29 cellular contexts compared by ENCODE assay signal in genomic region chrX:48974033-48974432, GRCh38. TPM values are rescaled to one million over a fixed set of nuclear protein-coding genes. Genes with fewer than 3 reads are reported as not detected.
DNase-seq lines count a peak whose midpoint lies in the region; ATAC-seq, FAIRE-seq and TF ChIP-seq lines count a peak whose summit lies in the region.
"Had no signal": no experiment of that assay in that cellular context is flagged by ENCODE, and none has a peak within 500 bp of the region (broad histone marks: within the 10 kb centered on the region; RNA-seq: fewer than 3 reads in every experiment).

No MANE protein-coding gene starts in this region.

- CTCF ChIA-PET in A673 (lab: Charles Lee), result no interaction called here
- CTCF ChIA-PET in endothelial cell of umbilical vein (lab: Charles Lee), result interaction anchor here (2.0 kb wide), 1 partner anchor 15 kb away, joined by 6 read pairs; no protein-coding TSS in a partner anchor

- DNase-seq in A673 (ENCODE audit: low spot score), result no peak
- no peak for DNase-seq in T-helper 17 cell
- DNase-seq in endothelial cell of umbilical vein (ENCODE audit: low read depth, low spot score), result no peak
- DNase-seq in sciatic nerve (ENCODE audit: low spot score), result peak; percentile 19
- no peak for DNase-seq in NCI-H1694 treated with DMSO at 0.1 percent for 48 hours (lab: John Stamatoyannopoulos, UW)
- no peak for DNase-seq in Right ventricle myocardium inferior (ENCODE audit: missing footprints)
- DNase-seq in inferior parietal cortex (ENCODE audit: extremely low spot score), result no peak
- no peak for DNase-seq in hippocampal formation (lab: John Stamatoyannopoulos, UW)
- DNase-seq: ACHN; BE2C; C1 segment of cervical spinal cord; CD4-positive, alpha-beta memory T cell; CD4-positive, CD25-positive, alpha-beta regulatory T cell; CD8-positive, alpha-beta memory T cell; COR-L47; DMS 273 treated with DMSO at 0.1 percent for 48 hours; DMS153; DMS53; DMS79; DND-41; EL; GF-D8 had no signal

- ATAC-seq in T-helper 17 cell, result no peak
- no peak for ATAC-seq in sciatic nerve
- no peak for ATAC-seq in Right ventricle myocardium inferior
- ATAC-seq: A549 had no signal

- no peak overlapping the region for H2AFZ ChIP-seq in endothelial cell of umbilical vein (ENCODE audit: low read depth, low read length)

- TF ChIP-seq CTCF in A673 (conservative IDR thresholded peaks at IDR 0.05; ENCODE audit: low read depth, low read length), result no peak
- no peak for TF ChIP-seq CTCF in endothelial cell of umbilical vein (IDR thresholded peaks at IDR 0.05; ENCODE audit: extremely low read depth in 1 of 2, insufficient read depth in 1 of 2, low read depth in 1 of 2, low read length in 2 of 2)

- H3K4me2 ChIP-seq in endothelial cell of umbilical vein (ENCODE audit: insufficient read depth, low read length), result no peak overlapping the region
- H3K4me2 ChIP-seq: A549, BLaER1 had no signal

- H3K4me1 Mint-ChIP-seq in T-helper 17 cell, result peaks cover 15% of the 10 kb centered on the region

- no peak overlapping the region for H3K9ac ChIP-seq in endothelial cell of umbilical vein (replicated peaks; ENCODE audit: extremely low read depth, insufficient read depth, low read length)
- H3K9ac ChIP-seq: BLaER1 had no signal

- dilution Hi-C loops in endothelial cell of umbilical vein (cut with MboI; ENCODE audit: extremely low pct_ligation_motif_present, low sequenced_read_pairs), result no loop called here

- FAIRE-seq in endothelial cell of umbilical vein (lab: Jason Lieb, UNC), result peak; percentile 35
- FAIRE-seq: A549, G401.6, GM12891, GM19239 had no signal

- no peak for TF ChIP-seq POLR2A in endothelial cell of umbilical vein (IDR thresholded peaks at IDR 0.05; ENCODE audit: low read depth, low read length)

- H3K36me3 Mint-ChIP-seq in T-helper 17 cell (ENCODE audit: low read depth), result peaks cover 12% of the 10 kb centered on the region

- H3K9me1 ChIP-seq in endothelial cell of umbilical vein (replicated peaks; ENCODE audit: control insufficient read depth, extremely low read depth, insufficient read depth, low read length), result no peaks in the 10 kb centered on the region

- H3K4me1 ChIP-seq in A673 (ENCODE audit: insufficient read depth, low read length, poor library complexity, severe bottlenecking), result peaks cover 13% of the 10 kb centered on the region
- peaks cover 3% of the 10 kb centered on the region for H3K4me1 ChIP-seq in endothelial cell of umbilical vein (ENCODE audit: control insufficient read depth, extremely low read depth, insufficient read depth, low read length)
- H3K4me1 ChIP-seq: BE2C had no signal

- H3K4me3 Mint-ChIP-seq in T-helper 17 cell, result no peak overlapping the region
- H3K4me3 Mint-ChIP-seq: CD14-positive monocyte; CD8-positive, alpha-beta memory T cell had no signal

- peak overlapping the region; percentile 72 for H3K27ac Mint-ChIP-seq in T-helper 17 cell

- H3K4me3 ChIP-seq in A673 (ENCODE audit: low read depth, low read length, poor library complexity, severe bottlenecking), result no peak overlapping the region
- H3K4me3 ChIP-seq in endothelial cell of umbilical vein (replicated peaks in 1 of 3; ENCODE audit: insufficient read depth in 1 of 3, low read depth in 1 of 3, low read length in 3 of 3), result no peak overlapping the region
- H3K4me3 ChIP-seq: A549, BLaER1 had no signal

- H3K27me3 ChIP-seq in A673 (replicated peaks; ENCODE audit: insufficient read depth, low read depth, low read length, poor library complexity) (no peaks in the 10 kb centered on the region), endothelial cell of umbilical vein (ENCODE audit: control insufficient read depth in 2 of 2, insufficient read depth in 2 of 2, low read length in 2 of 2) (no peaks in the 10 kb centered on the region)
- H3K27me3 ChIP-seq: BE2C had no signal

- H3K79me2 ChIP-seq in endothelial cell of umbilical vein (ENCODE audit: control insufficient read depth, insufficient read depth, low read length), result no peaks in the 10 kb centered on the region

- no peaks in the 10 kb centered on the region for H4K20me1 ChIP-seq in endothelial cell of umbilical vein (replicated peaks; ENCODE audit: control insufficient read depth, extremely low read depth, insufficient read depth, low read length)

- peaks cover 7% of the 10 kb centered on the region for H3K36me3 ChIP-seq in A673 (ENCODE audit: insufficient read depth, low read length, poor library complexity, severe bottlenecking)
- peaks cover 0 to 19% of the 10 kb centered on the region in 2 experiments for H3K36me3 ChIP-seq in endothelial cell of umbilical vein (ENCODE audit: control insufficient read depth in 2 of 2, extremely low read depth in 1 of 2, insufficient read depth in 2 of 2, low read length in 2 of 2)
- H3K36me3 ChIP-seq: BE2C had no signal

- intact Hi-C loops in A673 (cut with micrococcal nuclease; ENCODE audit: unreplicated experiment), result no loop called here
- intact Hi-C loops in endothelial cell of umbilical vein (cut with micrococcal nuclease), result no loop called here
- intact Hi-C loops in sciatic nerve (cut with DNase I), result no loop called here
- intact Hi-C loops in Right ventricle myocardium inferior (cut with DNase I), result no loop called here

- no peaks in the 10 kb centered on the region for H3K27me3 Mint-ChIP-seq in T-helper 17 cell
- H3K27me3 Mint-ChIP-seq: CD4-positive, alpha-beta memory T cell had no signal

- POLR2A ChIA-PET in A673 (lab: Charles Lee; ENCODE audit: low non-redundant PET), result no interaction called here
- POLR2A ChIA-PET in endothelial cell of umbilical vein (lab: Charles Lee), result no interaction called here

- H3K9me3 ChIP-seq in A673 (ENCODE audit: low read depth, low read length, poor library complexity, severe bottlenecking) (no peaks in the 10 kb centered on the region), T-helper 17 cell (ENCODE audit: control insufficient read depth, low read length, poor library complexity, severe bottlenecking) (no peaks in the 10 kb centered on the region), endothelial cell of umbilical vein (replicated peaks; ENCODE audit: control insufficient read depth, insufficient read depth, low read length) (no peaks in the 10 kb centered on the region)
- H3K9me3 ChIP-seq: A549, BE2C, BLaER1 had no signal

- H3K27ac ChIP-seq in A673 (ENCODE audit: low read depth, low read length, poor library complexity, severe bottlenecking) (no peak overlapping the region), endothelial cell of umbilical vein (ENCODE audit: insufficient read depth, low read depth, low read length) (no peak overlapping the region)
- H3K27ac ChIP-seq: 22Rv1, A549, BLaER1 had no signal

- BruUV-seq in A673 (replicated peaks; lab: Mats Ljungman, UMichigan), result TSS peak; percentile 67
- BruUV-seq in endothelial cell of umbilical vein (replicated peaks; lab: Mats Ljungman, UMichigan), result no TSS peak

TF ChIP-seq in endothelial cell of umbilical vein, 7 proteins besides CTCF, POLR2A, EP300 and RAD21 (continues in another document):
- TF ChIP-seq GATA2 (IDR thresholded peaks at IDR 0.05; ENCODE audit: insufficient read depth, insufficient read length, low read depth, low read length), result no peak

RNA-seq across cellular contexts. Expression of gene KCND1, which starts 2.4 kb away (rescaled TPM):
- total RNA-seq in A673 (2021) (3.6 and 4.3 TPM in 2 replicates), T-helper 17 cell (1 to 10 TPM; 2.2 to 3.2 TPM), endothelial cell of umbilical vein (0.67 and 1.3 TPM in 2 replicates), sciatic nerve (2.5 TPM), Right ventricle myocardium inferior (0.68 TPM)
- polyA plus RNA-seq in endothelial cell of umbilical vein, result 0.54 and 1.1 TPM in 2 replicates
- 0.34 and 0.63 TPM in 2 replicates for polyA plus RNA-seq in endothelial cell of umbilical vein (2011; cell fraction: cytosol; rRNA removed)
- polyA plus RNA-seq in endothelial cell of umbilical vein (2011; cell fraction: nucleus; rRNA removed), result 3.6 and 4.8 TPM in 2 replicates
- 1.0 and 1.6 TPM in 2 replicates for polyA plus RNA-seq in endothelial cell of umbilical vein (2012)
- polyA minus RNA-seq in endothelial cell of umbilical vein, result 0.66 and 1.5 TPM in 2 replicates
- polyA minus RNA-seq in endothelial cell of umbilical vein (2011; cell fraction: cytosol; rRNA and poly(A)+ RNA removed), result 0.41 TPM
- polyA minus RNA-seq in endothelial cell of umbilical vein (2011; cell fraction: nucleus; rRNA and poly(A)+ RNA removed), result 0.82 and 1.8 TPM in 2 replicates
- polyA plus RNA-seq: CD14-positive monocyte had no signal

RNA-seq across cellular contexts. Expression of gene OTUD5, which starts 16.6 kb away (rescaled TPM):
- 58.0 and 67.5 TPM in 2 replicates for total RNA-seq in A673 (2021)
- 10 to 100 TPM; 91.0 to 91.6 TPM for total RNA-seq in T-helper 17 cell
- total RNA-seq in endothelial cell of umbilical vein, result 41.0 and 44.3 TPM in 2 replicates
- 44.6 and 46.3 TPM in 2 replicates for polyA plus RNA-seq in endothelial cell of umbilical vein
- 39.1 and 43.8 TPM in 2 replicates for polyA plus RNA-seq in endothelial cell of umbilical vein (2011; cell fraction: cytosol; rRNA removed)
- 113 and 124 TPM in 2 replicates for polyA plus RNA-seq in endothelial cell of umbilical vein (2011; cell fraction: nucleus; rRNA removed)
- polyA plus RNA-seq in endothelial cell of umbilical vein (2012), result 50.2 and 50.7 TPM in 2 replicates
- 69.9 and 98.0 TPM in 2 replicates for polyA minus RNA-seq in endothelial cell of umbilical vein
- 59.3 TPM for polyA minus RNA-seq in endothelial cell of umbilical vein (2011; cell fraction: cytosol; rRNA and poly(A)+ RNA removed)
- polyA minus RNA-seq in endothelial cell of umbilical vein (2011; cell fraction: nucleus; rRNA and poly(A)+ RNA removed), result 25.3 and 29.0 TPM in 2 replicates
- total RNA-seq in sciatic nerve, result 50.5 TPM
- total RNA-seq in Right ventricle myocardium inferior, result 19.8 TPM

RNA-seq across cellular contexts. Expression of gene GRIPAP1, which starts 28.0 kb away (rescaled TPM):
- total RNA-seq in A673 (2021), result 64.0 and 65.6 TPM in 2 replicates
- total RNA-seq in T-helper 17 cell, result 100 to 1,000 TPM; 107 to 123 TPM
- 48.5 and 49.4 TPM in 2 replicates for total RNA-seq in endothelial cell of umbilical vein
- polyA plus RNA-seq in endothelial cell of umbilical vein, result 19.0 and 25.3 TPM in 2 replicates
- 25.4 and 27.1 TPM in 2 replicates for polyA plus RNA-seq in endothelial cell of umbilical vein (2011; cell fraction: cytosol; rRNA removed)
- polyA plus RNA-seq in endothelial cell of umbilical vein (2011; cell fraction: nucleus; rRNA removed), result 136 and 138 TPM in 2 replicates
- 32.3 and 37.9 TPM in 2 replicates for polyA plus RNA-seq in endothelial cell of umbilical vein (2012)
- 37.6 and 39.8 TPM in 2 replicates for polyA minus RNA-seq in endothelial cell of umbilical vein
- 14.7 TPM for polyA minus RNA-seq in endothelial cell of umbilical vein (2011; cell fraction: cytosol; rRNA and poly(A)+ RNA removed)
- 26.2 and 39.1 TPM in 2 replicates for polyA minus RNA-seq in endothelial cell of umbilical vein (2011; cell fraction: nucleus; rRNA and poly(A)+ RNA removed)
- total RNA-seq in sciatic nerve, result 53.5 TPM
- total RNA-seq in Right ventricle myocardium inferior, result 20.1 TPM

RNA-seq across cellular contexts. Expression of gene PIM2, which starts 55.2 kb away (rescaled TPM):
- total RNA-seq in A673 (2021) (14.9 and 19.9 TPM in 2 replicates), T-helper 17 cell (100 to 1,000 TPM; 301 to 481 TPM), endothelial cell of umbilical vein (5.5 and 7.4 TPM in 2 replicates), sciatic nerve (10.8 TPM), Right ventricle myocardium inferior (3.2 TPM)
- polyA plus RNA-seq in endothelial cell of umbilical vein, result 7.4 and 7.5 TPM in 2 replicates
- 4.5 TPM in 2 replicates for polyA plus RNA-seq in endothelial cell of umbilical vein (2011; cell fraction: cytosol; rRNA removed)
- 8.7 and 9.7 TPM in 2 replicates for polyA plus RNA-seq in endothelial cell of umbilical vein (2011; cell fraction: nucleus; rRNA removed)
- 4.6 and 5.1 TPM in 2 replicates for polyA plus RNA-seq in endothelial cell of umbilical vein (2012)
- 9.7 and 11.9 TPM in 2 replicates for polyA minus RNA-seq in endothelial cell of umbilical vein
- 9.1 TPM for polyA minus RNA-seq in endothelial cell of umbilical vein (2011; cell fraction: cytosol; rRNA and poly(A)+ RNA removed)
- polyA minus RNA-seq in endothelial cell of umbilical vein (2011; cell fraction: nucleus; rRNA and poly(A)+ RNA removed), result 5.0 and 5.1 TPM in 2 replicates
